Comparison of ENCODE assay signal across 13 cellular contexts in the genomic region with DNA sequence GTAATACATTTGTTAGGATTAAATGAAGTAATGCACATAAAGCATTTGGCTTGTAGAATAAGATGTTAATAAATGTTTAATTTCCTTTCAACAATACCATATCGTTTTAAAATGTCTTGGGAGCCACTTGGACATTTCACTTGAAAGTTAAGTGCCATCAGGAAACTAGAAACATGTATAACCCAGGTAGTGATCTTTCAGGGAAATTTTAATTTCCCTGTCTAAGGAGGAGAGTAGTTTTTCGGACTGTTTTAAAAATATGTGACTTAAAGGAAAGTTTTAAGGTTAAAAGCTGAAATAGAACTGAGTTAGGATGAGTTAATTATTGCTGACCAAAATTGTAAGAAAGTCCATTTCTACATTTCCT. TPM values are rescaled to one million over a fixed set of nuclear protein-coding genes. Genes with fewer than 3 reads are reported as not detected.
A peak's percentile ranks its signal among the peaks of the same experiment; 100 is the strongest.
DNase-seq lines count a peak whose midpoint lies in the region; ATAC-seq and TF ChIP-seq lines count a peak whose summit lies in the region.
"Had no signal": no experiment of that assay in that cellular context is flagged by ENCODE, and none has a peak within 500 bp of the region (broad histone marks: within the 10 kb centered on the region; RNA-seq: fewer than 3 reads in every experiment).

No MANE protein-coding gene starts in this region.

- H2AFZ ChIP-seq in OCI-LY7 (ENCODE audit: low read length) = no peak overlapping the region

- peak overlapping the region; percentile 75 for H3K27ac ChIP-seq in CD8-positive, alpha-beta T cell (ENCODE audit: low read depth, low read length)
- H3K27ac ChIP-seq in OCI-LY7 (ENCODE audit: low read depth, low read length, poor library complexity, severe bottlenecking) (peak overlapping the region; percentile 1), colonic mucosa (peak overlapping the region; percentile 79)
- H3K27ac ChIP-seq: thoracic aorta had no signal

- H3K9me2 ChIP-seq in OCI-LY7 (ENCODE audit: insufficient read depth, low read length) = no peaks in the 10 kb centered on the region

- no peaks in the 10 kb centered on the region for H3K9me3 Mint-ChIP-seq in CD8-positive, alpha-beta T cell
- H3K9me3 Mint-ChIP-seq in nephron = no peaks in the 10 kb centered on the region

- intact Hi-C loops in CD8-positive, alpha-beta T cell (cut with DNase I, micrococcal nuclease) = loop anchor here (1.0 to 5.0 kb wide), 8 partner anchors 7 to 100 kb away; no protein-coding TSS in a partner anchor
- intact Hi-C loops in OCI-LY7 (cut with micrococcal nuclease; ENCODE audit: unreplicated experiment) = no loop called here
- intact Hi-C loops in colonic mucosa (cut with DNase I) = no loop called here

- CTCF ChIA-PET in CD8-positive, alpha-beta T cell (lab: Charles Lee) = interaction anchor here (1.1 to 2.8 kb wide), 4 partner anchors 16 to 104 kb away, joined by 3 to 9 read pairs (median 6); a partner anchor contains a TSS
- CTCF ChIA-PET in OCI-LY7 (lab: Charles Lee; ENCODE audit: unreplicated experiment) = no interaction called here

- H3K27me3 Mint-ChIP-seq in CD8-positive, alpha-beta T cell (ENCODE audit: low read depth) = no peaks in the 10 kb centered on the region
- no peaks in the 10 kb centered on the region for H3K27me3 Mint-ChIP-seq in nephron (ENCODE audit: low read depth)

- TF ChIP-seq CTCF in CD8-positive, alpha-beta T cell (IDR thresholded peaks at IDR 0.05) = no peak
- TF ChIP-seq CTCF in OCI-LY7 (conservative IDR thresholded peaks at IDR 0.05; ENCODE audit: low read length) (no peak), colonic mucosa (IDR thresholded peaks at IDR 0.05) (no peak), nephron (IDR thresholded peaks at IDR 0.05; ENCODE audit: unreplicated experiment in 3 of 3) (no peak)

- no peaks in the 10 kb centered on the region for H3K27me3 ChIP-seq in CD8-positive, alpha-beta T cell (ENCODE audit: insufficient read depth, low read length)
- H3K27me3 ChIP-seq in colonic mucosa = no peaks in the 10 kb centered on the region
- H3K27me3 ChIP-seq: MG63 had no signal

- peaks cover 95% of the 10 kb centered on the region for H3K79me2 ChIP-seq in OCI-LY7 (ENCODE audit: insufficient read depth, low read depth, low read length)

- H3K36me3 Mint-ChIP-seq in CD8-positive, alpha-beta T cell = peaks cover 46% of the 10 kb centered on the region
- peaks cover 4% of the 10 kb centered on the region for H3K36me3 Mint-ChIP-seq in nephron (ENCODE audit: low read depth)

- peaks cover 13% of the 10 kb centered on the region for H4K20me1 ChIP-seq in OCI-LY7 (ENCODE audit: insufficient read depth, low read length)

- H3K4me2 ChIP-seq in OCI-LY7 (ENCODE audit: low read length) = peak overlapping the region; percentile 53

- H3K9me3 ChIP-seq in CD8-positive, alpha-beta T cell (ENCODE audit: low read length) = no peaks in the 10 kb centered on the region
- peaks cover 28% of the 10 kb centered on the region for H3K9me3 ChIP-seq in OCI-LY7 (ENCODE audit: low read length)
- no peaks in the 10 kb centered on the region for H3K9me3 ChIP-seq in colonic mucosa
- H3K9me3 ChIP-seq: MG63, thoracic aorta had no signal

- H3K4me3 Mint-ChIP-seq in CD8-positive, alpha-beta T cell = peak overlapping the region; percentile 81
- no peak overlapping the region for H3K4me3 Mint-ChIP-seq in nephron

- peak overlapping the region in 1 of 2 donors; percentile 73 for H3K9ac ChIP-seq in colonic mucosa (ENCODE audit: low read depth in 2 of 2, low read length in 2 of 2)

- H3K4me3 ChIP-seq in CD8-positive, alpha-beta T cell (ENCODE audit: low read depth, low read length) = peak overlapping the region; percentile 47
- H3K4me3 ChIP-seq in OCI-LY7 (ENCODE audit: low read depth, low read length, poor library complexity, severe bottlenecking) = peak overlapping the region; percentile 1
- peak overlapping the region; percentile 0 for H3K4me3 ChIP-seq in colonic mucosa
- H3K4me3 ChIP-seq: MG63, thoracic aorta had no signal

- peak overlapping the region; percentile 94 for H3K27ac Mint-ChIP-seq in CD8-positive, alpha-beta T cell
- peak overlapping the region in 2 of 3 experiments; percentile 17 to 78 for H3K27ac Mint-ChIP-seq in nephron

- no peak for DNase-seq in CD8-positive, alpha-beta T cell
- DNase-seq in OCI-LY7 (ENCODE audit: low spot score) = no peak
- DNase-seq in colonic mucosa = no peak
- no peak for DNase-seq in NCI-H774 (lab: John Stamatoyannopoulos, UW)
- DNase-seq in NCI-H446 (lab: John Stamatoyannopoulos, UW) = no peak
- no peak for DNase-seq in D341Med (ENCODE audit: low spot score)
- DNase-seq: DMS153, hippocampal formation, MG63, NCI-H526 had no signal

- BruUV-seq in OCI-LY7 (replicated peaks; lab: Mats Ljungman, UMichigan) = TSS peak; percentile 14

- ATAC-seq in CD8-positive, alpha-beta T cell = no peak
- ATAC-seq in GM21723 (IDR thresholded peaks at IDR 0.05; ENCODE audit: unreplicated experiment) = no peak

- H3K4me1 Mint-ChIP-seq in CD8-positive, alpha-beta T cell (ENCODE audit: low read depth) = peaks cover 81% of the 10 kb centered on the region
- H3K4me1 Mint-ChIP-seq in nephron = peaks cover 10% of the 10 kb centered on the region

- POLR2A ChIA-PET in CD8-positive, alpha-beta T cell (lab: Charles Lee) = interaction anchor here (0.7 to 15.2 kb wide), 10 partner anchors 9 to 118 kb away, joined by 3 to 239 read pairs (median 6); a partner anchor contains a TSS
- POLR2A ChIA-PET in OCI-LY7 (lab: Charles Lee) = interaction anchor here (1.1 to 2.0 kb wide), 2 partner anchors 24 to 92 kb away, joined by 3 to 6 read pairs; no protein-coding TSS in a partner anchor

- H3K4me1 ChIP-seq in CD8-positive, alpha-beta T cell (ENCODE audit: insufficient read depth, low read length) = peaks cover 85% of the 10 kb centered on the region
- H3K4me1 ChIP-seq in OCI-LY7 (ENCODE audit: insufficient read depth, low read length, poor library complexity, severe bottlenecking) = peaks cover 29% of the 10 kb centered on the region
- H3K4me1 ChIP-seq in colonic mucosa = peaks cover 17% of the 10 kb centered on the region

- no peaks in the 10 kb centered on the region for H3K36me3 ChIP-seq in CD8-positive, alpha-beta T cell (ENCODE audit: insufficient read depth, low read length)
- peaks cover 61% of the 10 kb centered on the region for H3K36me3 ChIP-seq in OCI-LY7 (ENCODE audit: insufficient read depth, low read length)
- H3K36me3 ChIP-seq in colonic mucosa = no peaks in the 10 kb centered on the region
- H3K36me3 ChIP-seq: MG63, thoracic aorta had no signal

RNA-seq across cellular contexts. Expression of a gene that starts 18.0 kb away (rescaled TPM):
- total RNA-seq in CD8-positive, alpha-beta T cell = 100 to 1,000 TPM; 340 to 348 TPM
- total RNA-seq in OCI-LY7 (2014; rRNA removed; shearing (Covaris generic)) = 34.7 and 54.2 TPM in 2 replicates
- total RNA-seq in OCI-LY7 (2022) = 66.8 and 68.9 TPM in 2 replicates
- 100 to 1,000 TPM in 1 of 2 donors, 10 to 100 TPM in 1; 74.2 to 110 TPM for total RNA-seq in colonic mucosa

Comparison
In these comparisons a context has a peak if more than half of its experiments do, and no peak if none do; other contexts are left out.
1. H3K27ac ChIP-seq: peak in every context shown above with its lines; median percentile 79 in colonic mucosa; 75 in CD8-positive, alpha-beta T cell; 1 in OCI-LY7.
2. intact Hi-C loops: an anchor here in CD8-positive, alpha-beta T cell (1.0 to 5.0 kb wide); none called in OCI-LY7 and colonic mucosa.